11 cellular contexts compared by ENCODE assay signal in the genomic region with DNA sequence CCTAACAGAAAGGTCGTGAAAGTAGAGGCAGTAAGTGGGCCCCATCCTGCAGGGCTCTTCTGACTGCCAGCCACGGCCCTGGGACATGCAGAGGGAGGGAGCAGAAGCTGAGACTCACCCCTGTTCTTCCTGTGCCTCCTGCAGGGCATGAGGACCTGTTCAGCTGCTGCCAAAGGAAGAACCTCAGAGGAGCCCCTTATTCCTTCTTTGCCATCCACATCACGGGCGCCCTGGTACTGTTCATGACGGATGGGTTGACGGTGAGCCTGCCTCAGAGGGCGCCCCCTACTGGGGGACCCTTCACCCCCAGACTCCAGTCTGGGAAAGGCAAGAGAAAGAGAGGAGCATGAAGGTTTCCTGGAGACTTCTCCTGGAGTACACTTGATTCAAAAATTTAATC. TPM values are rescaled to one million over a fixed set of nuclear protein-coding genes. Genes with fewer than 3 reads are reported as not detected.
DNase-seq lines count a peak whose midpoint lies in the region; ATAC-seq and TF ChIP-seq lines count a peak whose summit lies in the region.
"Had no signal": no experiment of that assay in that cellular context is flagged by ENCODE, and none has a peak within 500 bp of the region (broad histone marks: within the 10 kb centered on the region; RNA-seq: fewer than 3 reads in every experiment).

No MANE protein-coding gene starts in this region.

- H3K36me3 ChIP-seq in BJ (ENCODE audit: control insufficient read depth, insufficient read depth, low read length): no peaks in the 10 kb centered on the region

- POLR2A ChIA-PET in BJ (lab: Charles Lee): no interaction called here

- TF ChIP-seq CTCF in BJ (IDR thresholded peaks at IDR 0.05; ENCODE audit: insufficient read depth, low read depth, low read length): peak; percentile 29; the same call in 1 of the 2 replicates
- peak; percentile 40 for TF ChIP-seq CTCF in GM13977 (IDR thresholded peaks at IDR 0.05; ENCODE audit: extremely low read depth, insufficient read depth, missing control alignments)
- TF ChIP-seq CTCF in astrocyte of the spinal cord (IDR thresholded peaks at IDR 0.05; ENCODE audit: low read depth, low read length): peak; percentile 41

- H3K27ac Mint-ChIP-seq in memory B cell: peak overlapping the region; percentile 62

- H3K4me3 Mint-ChIP-seq in memory B cell: no peak overlapping the region

- peaks cover 14% of the 10 kb centered on the region for H3K4me1 Mint-ChIP-seq in memory B cell

- DNase-seq in BJ (ENCODE audit: low read depth) (no peak), GM13977 (ENCODE audit: low spot score) (no peak), astrocyte of the spinal cord (ENCODE audit: low read depth, low spot score) (no peak), memory B cell (ENCODE audit: low spot score in 2 of 2) (no peak), ACHN (no peak), cortex of kidney (lab: John Stamatoyannopoulos, UW) (no peak), SK-N-DZ (ENCODE audit: low spot score) (no peak)
- DNase-seq: EL, left colon, NCI-H2081 had no signal

- CTCF ChIA-PET in BJ (lab: Yijun Ruan, JAX): interaction anchor here (0.6 to 2.4 kb wide), 5 partner anchors 7 to 125 kb away, joined by 3 to 13 read pairs (median 6); no protein-coding TSS in a partner anchor

- no peak overlapping the region for H3K4me3 ChIP-seq in BJ (ENCODE audit: low read depth, low read length)
- no peak overlapping the region for H3K4me3 ChIP-seq in astrocyte of the spinal cord (ENCODE audit: low read depth, low read length)

- peaks cover 20% of the 10 kb centered on the region for H3K27me3 ChIP-seq in BJ (ENCODE audit: control insufficient read depth, insufficient read depth, low read length)

- H3K36me3 Mint-ChIP-seq in memory B cell: no peaks in the 10 kb centered on the region

- in situ Hi-C loops in GM13977 (cut with MboI; ENCODE audit: low pct_unique_long_range_greater_than_20kb, low sequenced_read_pairs, unreplicated experiment) (loop anchor here (10.0 kb wide), 1 partner anchor 70 kb away; no protein-coding TSS in a partner anchor), astrocyte of the spinal cord (cut with HindIII; ENCODE audit: low sequenced_read_pairs) (no loop called here), ACHN (cut with HindIII; ENCODE audit: low pct_ligation_motif_present, low pct_unique_long_range_greater_than_20kb, low sequenced_read_pairs) (no loop called here)

- no peaks in the 10 kb centered on the region for H3K27me3 Mint-ChIP-seq in memory B cell

- ATAC-seq in memory B cell (ENCODE audit: low read depth): no peak
- ATAC-seq in HG03159 (IDR thresholded peaks at IDR 0.05; ENCODE audit: unreplicated experiment): no peak

- no peaks in the 10 kb centered on the region for H3K9me3 Mint-ChIP-seq in memory B cell

RNA-seq across cellular contexts. Expression of a gene that starts 47.1 kb away (rescaled TPM):
- 3.4 and 5.7 TPM in 2 replicates for polyA plus RNA-seq in BJ (2011; rRNA removed)
- polyA minus RNA-seq in BJ (2011; rRNA and poly(A)+ RNA removed): 9.4 and 9.7 TPM in 2 replicates
- polyA plus RNA-seq in SK-N-DZ (2014; cell fraction: cytosol; rRNA removed): 4.4 and 5.7 TPM in 2 replicates
- 5.3 and 8.4 TPM in 2 replicates for polyA plus RNA-seq in SK-N-DZ (2014; cell fraction: nucleus; rRNA removed)
